1 cellular context compared by ENCODE assay signal in genomic region chr5:171966270-171966669, GRCh38.
TF ChIP-seq lines count a peak whose summit lies in the region.

No MANE protein-coding gene starts in this region.

TF ChIP-seq in WTC11, 78 proteins besides CTCF, POLR2A, EP300 and RAD21 (continued from another document):
- TF ChIP-seq AFF4 (CRISPR knock-in tag; IDR thresholded peaks at IDR 0.05; ENCODE audit: borderline replicate concordance): no peak
- TF ChIP-seq FOXP4 (CRISPR knock-in tag; IDR thresholded peaks at IDR 0.05): no peak
- TF ChIP-seq KAT7 (CRISPR knock-in tag; IDR thresholded peaks at IDR 0.05; ENCODE audit: borderline replicate concordance): no peak
- no peak for TF ChIP-seq GTF2I (CRISPR knock-in tag; conservative IDR thresholded peaks at IDR 0.05)
- TF ChIP-seq, protein P1, sequence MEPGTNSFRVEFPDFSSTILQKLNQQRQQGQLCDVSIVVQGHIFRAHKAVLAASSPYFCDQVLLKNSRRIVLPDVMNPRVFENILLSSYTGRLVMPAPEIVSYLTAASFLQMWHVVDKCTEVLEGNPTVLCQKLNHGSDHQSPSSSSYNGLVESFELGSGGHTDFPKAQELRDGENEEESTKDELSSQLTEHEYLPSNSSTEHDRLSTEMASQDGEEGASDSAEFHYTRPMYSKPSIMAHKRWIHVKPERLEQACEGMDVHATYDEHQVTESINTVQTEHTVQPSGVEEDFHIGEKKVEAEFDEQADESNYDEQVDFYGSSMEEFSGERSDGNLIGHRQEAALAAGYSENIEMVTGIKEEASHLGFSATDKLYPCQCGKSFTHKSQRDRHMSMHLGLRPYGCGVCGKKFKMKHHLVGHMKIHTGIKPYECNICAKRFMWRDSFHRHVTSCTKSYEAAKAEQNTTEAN (CRISPR knock-in tag; IDR thresholded peaks at IDR 0.05): no peak
- TF ChIP-seq NR1H2 (CRISPR knock-in tag; IDR thresholded peaks at IDR 0.05): no peak
- TF ChIP-seq NR2C2 (CRISPR knock-in tag; IDR thresholded peaks at IDR 0.05): no peak
- no peak for TF ChIP-seq PREB (CRISPR knock-in tag; IDR thresholded peaks at IDR 0.05; ENCODE audit: borderline replicate concordance)
- TF ChIP-seq NFYB (CRISPR knock-in tag; conservative IDR thresholded peaks at IDR 0.05; ENCODE audit: low read depth): no peak
